1 cellular context compared by ENCODE assay signal in genomic region chr19:36030264-36031148, GRCh38.
TF ChIP-seq lines count a peak whose summit lies in the region.

No MANE protein-coding gene starts in this region.

TF ChIP-seq in GM12878, 131 proteins besides CTCF, POLR2A, EP300 and RAD21:
- TF ChIP-seq KDM1A (IDR thresholded peaks at IDR 0.05; ENCODE audit: borderline replicate concordance) (no peak), IKZF1 (conservative IDR thresholded peaks at IDR 0.05) (0 out of 2 replicates have a peak, but pooled peaks have one; percentile 21), NRF1 (conservative IDR thresholded peaks at IDR 0.05; ENCODE audit: low read depth, low read length) (no peak), WRNIP1 (IDR thresholded peaks at IDR 0.05; ENCODE audit: borderline replicate concordance, low read depth, low read length) (no peak), RBBP5 (conservative IDR thresholded peaks at IDR 0.05) (no peak)
